ENCODE assay signal across 26 cellular contexts in the genomic region with DNA sequence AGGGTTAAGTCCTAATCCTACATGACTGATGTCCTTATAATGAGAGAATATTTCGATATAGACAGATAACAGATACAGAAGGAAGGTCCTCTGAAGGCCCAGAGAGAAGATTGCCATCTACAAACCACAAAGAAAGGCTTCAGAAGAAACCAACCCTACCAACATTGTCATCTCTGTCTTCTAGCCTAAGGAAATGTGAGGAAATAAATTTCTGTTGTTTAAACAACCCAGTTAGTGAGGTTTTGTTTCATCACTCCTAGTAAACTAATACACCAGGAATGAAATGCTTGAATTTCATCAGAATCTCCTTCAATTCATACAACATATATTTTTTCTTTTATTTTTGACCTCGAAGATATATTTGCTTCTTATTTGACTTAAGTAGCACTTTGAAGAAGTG.
"Had no signal": no experiment of that assay in that cellular context is flagged by ENCODE, and none has a peak within 500 bp of the region (broad histone marks: within the 10 kb centered on the region; RNA-seq: fewer than 3 reads in every experiment).

No MANE protein-coding gene starts in this region.

- H3K36me3 Mint-ChIP-seq: immature natural killer cell; natural killer cell treated with Interleukin-12 subunit alpha and Interleukin-12 subunit beta and Interleukin-15 and Interleukin-18, amount 100 ng/mL, for 72 hours; neural progenitor cell had no signal

- ATAC-seq: gastroesophageal sphincter; left cardiac atrium; lower lobe of right lung; natural killer cell treated with Interleukin-12 subunit alpha and Interleukin-12 subunit beta and Interleukin-15 and Interleukin-18, amount 100 ng/mL, for 72 hours had no signal

- H3K4me1 Mint-ChIP-seq: immature natural killer cell had no signal

- H3K27ac Mint-ChIP-seq: immature natural killer cell; natural killer cell treated with Interleukin-12 subunit alpha and Interleukin-12 subunit beta and Interleukin-15 and Interleukin-18, amount 100 ng/mL, for 72 hours; neural progenitor cell had no signal

- DNase-seq: cortex of kidney; dorsolateral prefrontal cortex; effector CD8-positive, alpha-beta T cell; glutamatergic neuron; immature natural killer cell; kidney; left cardiac atrium; left ventricle myocardium inferior; lower lobe of right lung; mesenchymal stem cell; midbrain; nucleus accumbens; ovary; sigmoid colon; stimulated activated CD4-positive, alpha-beta T cell treated with anti-CD3 and anti-CD28 coated beads, Interleukin-12 subunit alpha, Interleukin-12 subunit beta, amount 100 ng/mL, for 4 hours; stimulated activated naive CD4-positive, alpha-beta T cell; stomach; substantia nigra; transverse colon had no signal

- H2AFZ ChIP-seq: neural progenitor cell had no signal

- H3K4me2 ChIP-seq: neural progenitor cell had no signal

- H3K27me3 Mint-ChIP-seq: natural killer cell treated with Interleukin-12 subunit alpha and Interleukin-12 subunit beta and Interleukin-15 and Interleukin-18, amount 100 ng/mL, for 72 hours had no signal

- H3K27ac ChIP-seq: dorsolateral prefrontal cortex, esophagus muscularis mucosa, gastroesophageal sphincter, left ventricle myocardium inferior, lower lobe of right lung, neural progenitor cell, ovary, right atrium auricular region, sigmoid colon, skin epidermis, stomach, thoracic aorta, transverse colon had no signal

- H3K9me3 ChIP-seq: esophagus muscularis mucosa, gastroesophageal sphincter, lower lobe of right lung, ovary, right atrium auricular region, sigmoid colon, stomach, thoracic aorta, transverse colon had no signal

- H3K27me3 ChIP-seq: dorsolateral prefrontal cortex, esophagus muscularis mucosa, gastroesophageal sphincter, neural progenitor cell, ovary, right atrium auricular region, sigmoid colon, stomach, transverse colon had no signal

- H3K36me3 ChIP-seq: esophagus muscularis mucosa, gastroesophageal sphincter, left ventricle myocardium inferior, lower lobe of right lung, neural progenitor cell, ovary, right atrium auricular region, sigmoid colon, stomach, thoracic aorta, transverse colon had no signal

- H3K4me3 Mint-ChIP-seq: immature natural killer cell; natural killer cell treated with Interleukin-12 subunit alpha and Interleukin-12 subunit beta and Interleukin-15 and Interleukin-18, amount 100 ng/mL, for 72 hours; neural progenitor cell had no signal

- H3K9ac ChIP-seq: neural progenitor cell had no signal

- H3K4me3 ChIP-seq: dorsolateral prefrontal cortex, esophagus muscularis mucosa, gastroesophageal sphincter, left ventricle myocardium inferior, lower lobe of right lung, neural progenitor cell, ovary, right atrium auricular region, sigmoid colon, skin epidermis, stomach, thoracic aorta, transverse colon had no signal

- H3K4me1 ChIP-seq: esophagus muscularis mucosa, gastroesophageal sphincter, left ventricle myocardium inferior, lower lobe of right lung, neural progenitor cell, right atrium auricular region, sigmoid colon, stomach, transverse colon had no signal
